In genomic region chr3:13451301-13451673, GRCh38 we compare ENCODE assay signal across 8 cellular contexts. TPM values are rescaled to one million over a fixed set of nuclear protein-coding genes. Genes with fewer than 3 reads are reported as not detected.
A peak's percentile ranks its signal among the peaks of the same experiment; 100 is the strongest.
DNase-seq lines count a peak whose midpoint lies in the region; ATAC-seq and TF ChIP-seq lines count a peak whose summit lies in the region.

No MANE protein-coding gene starts in this region.

- TF ChIP-seq CTCF in gastroesophageal sphincter (IDR thresholded peaks at IDR 0.05) = no peak

- no peaks in the 10 kb centered on the region for H3K27me3 ChIP-seq in HUES64 (ENCODE audit: insufficient read depth, low read length)
- no peaks in the 10 kb centered on the region for H3K27me3 ChIP-seq in gastroesophageal sphincter

- H3K4me3 ChIP-seq in HUES64 (ENCODE audit: low read length) = peak overlapping the region; percentile 58
- H3K4me3 ChIP-seq in gastroesophageal sphincter = peak overlapping the region; percentile 41 to 54

- H3K36me3 Mint-ChIP-seq in activated CD8-positive, alpha-beta T cell treated with anti-CD3 and anti-CD28 coated beads, Interleukin-2, amount 10 ng/mL, durations not matched to agents 7 days and 5 days (ENCODE audit: low read depth) = no peaks in the 10 kb centered on the region

- ATAC-seq in activated CD8-positive, alpha-beta T cell treated with anti-CD3 and anti-CD28 coated beads, Interleukin-2, amount 10 ng/mL, durations not matched to agents 7 days and 5 days = peak; percentile 32
- peak; percentile 16 for ATAC-seq in gastroesophageal sphincter

- H3K27me3 Mint-ChIP-seq in activated CD8-positive, alpha-beta T cell treated with anti-CD3 and anti-CD28 coated beads, Interleukin-2, amount 10 ng/mL, durations not matched to agents 7 days and 5 days (ENCODE audit: low read depth) = no peaks in the 10 kb centered on the region

- H3K27ac Mint-ChIP-seq in activated CD8-positive, alpha-beta T cell treated with anti-CD3 and anti-CD28 coated beads, Interleukin-2, amount 10 ng/mL, durations not matched to agents 7 days and 5 days = peak overlapping the region; percentile 86

- peak; percentile 69 for DNase-seq in NCI-H82 (lab: John Stamatoyannopoulos, UW)
- DNase-seq in NCI-H82 treated with DMSO at 0.1 percent for 48 hours (lab: John Stamatoyannopoulos, UW; ENCODE audit: unreplicated experiment) = no peak
- peak; percentile 27 for DNase-seq in activated CD8-positive, alpha-beta T cell treated with anti-CD3 and anti-CD28 coated beads, Interleukin-2, amount 10 ng/mL, durations not matched to agents 7 days and 5 days
- peak; percentile 57 for DNase-seq in renal cortical epithelial cell (ENCODE audit: low read depth)
- no peak for DNase-seq in GM19238 (ENCODE audit: insufficient read length, low spot score)
- DNase-seq in NCI-H2081 treated with DMSO at 0.1 percent for 48 hours (lab: John Stamatoyannopoulos, UW) = no peak

- no peak for TF ChIP-seq POLR2A in gastroesophageal sphincter (IDR thresholded peaks at IDR 0.05)

- H3K27ac ChIP-seq in HUES64 (ENCODE audit: low read depth, low read length) (peak overlapping the region; percentile 10; the same call in 1 of the 2 replicates), gastroesophageal sphincter (peak overlapping the region in 3 of 4 donors; percentile 76 to 87 (median 85))

- 30% methylated on average over 7 of the region's 7 CpGs for WGBS in HUES64
- WGBS in gastroesophageal sphincter (ENCODE audit: low coverage in 1 of 2), 2 donors = 4 to 7% methylated on average over 3 to 7 of the region's 7 CpGs

- H3K4me1 ChIP-seq in HUES64 (ENCODE audit: insufficient read depth, low read length) (0 out of 2 replicates have a peak, but pooled peaks cover 4% of the 10 kb centered on the region), gastroesophageal sphincter (peaks cover 0 to 18% (median 0%) of the 10 kb centered on the region in 3 donors)

- peaks cover 27% of the 10 kb centered on the region for H3K4me1 Mint-ChIP-seq in activated CD8-positive, alpha-beta T cell treated with anti-CD3 and anti-CD28 coated beads, Interleukin-2, amount 10 ng/mL, durations not matched to agents 7 days and 5 days (ENCODE audit: low read depth)

- H3K9me3 Mint-ChIP-seq in activated CD8-positive, alpha-beta T cell treated with anti-CD3 and anti-CD28 coated beads, Interleukin-2, amount 10 ng/mL, durations not matched to agents 7 days and 5 days (ENCODE audit: insufficient read depth) = no peaks in the 10 kb centered on the region

- no peaks in the 10 kb centered on the region for H3K9me3 ChIP-seq in HUES64 (ENCODE audit: insufficient read depth, low read depth, low read length)
- no peaks in the 10 kb centered on the region for H3K9me3 ChIP-seq in gastroesophageal sphincter

- POLR2A ChIA-PET in activated CD8-positive, alpha-beta T cell treated with anti-CD3 and anti-CD28 coated beads, Interleukin-2, amount 10 ng/mL, durations not matched to agents 7 days and 5 days (lab: Charles Lee) = interaction anchor here (0.8 to 2.8 kb wide), 7 partner anchors 17 to 45 kb away, joined by 3 to 26 read pairs (median 4); partner anchors contain the start of genes HDAC11 and NUP210

- H3K4me3 Mint-ChIP-seq in activated CD8-positive, alpha-beta T cell treated with anti-CD3 and anti-CD28 coated beads, Interleukin-2, amount 10 ng/mL, durations not matched to agents 7 days and 5 days = peak overlapping the region; percentile 89

- peak overlapping the region; percentile 1; the same call in 1 of the 2 replicates for H3K9ac ChIP-seq in HUES64 (ENCODE audit: low read depth, low read length)

- no peaks in the 10 kb centered on the region for H3K36me3 ChIP-seq in HUES64 (ENCODE audit: insufficient read depth, low read length)
- no peaks in the 10 kb centered on the region for H3K36me3 ChIP-seq in gastroesophageal sphincter

- CTCF ChIA-PET in activated CD8-positive, alpha-beta T cell treated with anti-CD3 and anti-CD28 coated beads, Interleukin-2, amount 10 ng/mL, durations not matched to agents 7 days and 5 days (lab: Charles Lee) = interaction anchor here (1.0 to 6.4 kb wide), 21 partner anchors 8 to 359 kb away, joined by 3 to 169 read pairs (median 11); partner anchors contain the start of genes HDAC11 and NUP210

- no peak for TF ChIP-seq EP300 in gastroesophageal sphincter (IDR thresholded peaks at IDR 0.05)

RNA-seq across cellular contexts. Expression of gene HDAC11, which starts 28.8 kb away (rescaled TPM):
- polyA plus RNA-seq in HUES64 (2013, experiment 1 of 2) = 5.9 TPM
- 7.4 TPM for polyA plus RNA-seq in HUES64 (2013, experiment 2 of 2)
- total RNA-seq in activated CD8-positive, alpha-beta T cell treated with anti-CD3 and anti-CD28 coated beads, Interleukin-2, amount 10 ng/mL, durations not matched to agents 7 days and 5 days = under 1 TPM; 0.87 to 0.99 TPM
- total RNA-seq in gastroesophageal sphincter (10 to 100 TPM; 22.3 to 37.1 (median 30.0) TPM), renal cortical epithelial cell (18.4 and 23.7 TPM in 2 replicates)

RNA-seq across cellular contexts. Expression of gene NUP210, which starts 31.2 kb away (rescaled TPM):
- 27.9 TPM for polyA plus RNA-seq in HUES64 (2013, experiment 1 of 2)
- polyA plus RNA-seq in HUES64 (2013, experiment 2 of 2) = 33.8 TPM
- 100 to 1,000 TPM; 202 to 206 TPM for total RNA-seq in activated CD8-positive, alpha-beta T cell treated with anti-CD3 and anti-CD28 coated beads, Interleukin-2, amount 10 ng/mL, durations not matched to agents 7 days and 5 days
- total RNA-seq in gastroesophageal sphincter = 1 to 10 TPM; 3.0 to 6.2 (median 4.5) TPM
- 3.6 and 20.8 TPM in 2 replicates for total RNA-seq in renal cortical epithelial cell

Comparison
In these comparisons a context has a peak if more than half of its experiments do, and no peak if none do; other contexts are left out.
1. DNase-seq: peak in NCI-H82 (single experiment), activated CD8-positive, alpha-beta T cell treated with anti-CD3 and anti-CD28 coated beads, Interleukin-2, amount 10 ng/mL, durations not matched to agents 7 days and 5 days (single experiment) and renal cortical epithelial cell (single experiment); none in NCI-H82 treated with DMSO at 0.1 percent for 48 hours (single experiment), GM19238 (single experiment) and NCI-H2081 treated with DMSO at 0.1 percent for 48 hours (single experiment).